In the genomic region with DNA sequence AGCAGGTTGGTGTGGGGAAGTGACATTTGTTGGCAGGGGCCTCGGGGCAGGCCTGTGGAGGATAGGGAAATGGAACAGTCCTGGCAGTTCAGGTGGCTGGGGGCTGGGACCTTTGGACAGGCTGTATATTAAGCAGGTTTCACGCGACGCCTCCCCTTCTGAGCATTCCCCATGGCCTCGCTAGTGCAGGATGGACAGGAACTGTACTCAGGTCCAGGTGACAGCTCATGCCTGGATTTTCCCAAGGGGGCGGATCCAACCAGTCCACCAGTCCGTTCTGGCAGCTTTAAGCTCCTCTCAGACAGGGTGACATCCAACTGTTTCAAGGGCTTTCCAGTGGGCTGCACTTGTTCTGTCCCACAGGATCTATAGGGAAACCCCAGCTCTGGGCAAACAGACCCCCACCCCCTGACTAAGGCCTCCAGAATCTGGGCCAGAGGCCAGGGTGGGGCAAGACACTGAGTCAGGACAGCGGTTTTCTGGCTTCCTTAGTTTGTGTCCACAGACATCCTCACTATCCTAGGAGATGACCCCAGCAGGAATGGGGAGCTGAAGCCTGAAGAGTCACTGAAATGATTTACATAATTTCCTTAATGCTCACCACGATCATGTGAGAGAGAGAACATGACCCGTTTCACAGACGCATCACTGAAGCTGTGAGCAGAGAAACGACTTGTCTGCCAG, we compare ENCODE assay signal across 1 cellular context.
TF ChIP-seq lines count a peak whose summit lies in the region.

No MANE protein-coding gene starts in this region.

TF ChIP-seq in HepG2, 621 proteins besides CTCF, POLR2A, EP300 and RAD21 (continued from another document):
- no peak for TF ChIP-seq PHF5A (CRISPR knock-in tag; IDR thresholded peaks at IDR 0.05; ENCODE audit: low read depth, unreplicated experiment)
- no peak for TF ChIP-seq AHR (CRISPR knock-in tag; IDR thresholded peaks at IDR 0.05)
- TF ChIP-seq RERE (CRISPR knock-in tag; IDR thresholded peaks at IDR 0.05; ENCODE audit: low read depth) = no peak
- TF ChIP-seq, protein P1, sequence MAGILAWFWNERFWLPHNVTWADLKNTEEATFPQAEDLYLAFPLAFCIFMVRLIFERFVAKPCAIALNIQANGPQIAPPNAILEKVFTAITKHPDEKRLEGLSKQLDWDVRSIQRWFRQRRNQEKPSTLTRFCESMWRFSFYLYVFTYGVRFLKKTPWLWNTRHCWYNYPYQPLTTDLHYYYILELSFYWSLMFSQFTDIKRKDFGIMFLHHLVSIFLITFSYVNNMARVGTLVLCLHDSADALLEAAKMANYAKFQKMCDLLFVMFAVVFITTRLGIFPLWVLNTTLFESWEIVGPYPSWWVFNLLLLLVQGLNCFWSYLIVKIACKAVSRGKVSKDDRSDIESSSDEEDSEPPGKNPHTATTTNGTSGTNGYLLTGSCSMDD (CRISPR knock-in tag; IDR thresholded peaks at IDR 0.05) = no peak
- no peak for TF ChIP-seq ARID4A (CRISPR knock-in tag; IDR thresholded peaks at IDR 0.05; ENCODE audit: borderline replicate concordance)
- no peak for TF ChIP-seq ZMYM3 (CRISPR knock-in tag; IDR thresholded peaks at IDR 0.05)
- no peak for TF ChIP-seq HDAC1 (CRISPR knock-in tag; IDR thresholded peaks at IDR 0.05)
- peak; percentile 67; the same call in 1 of the 2 replicates for TF ChIP-seq ZNF441 (CRISPR knock-in tag; IDR thresholded peaks at IDR 0.05; ENCODE audit: borderline replicate concordance)
- 0 out of 2 replicates have a peak, but pooled peaks have one; percentile 57 for TF ChIP-seq MEIS2 (CRISPR knock-in tag; IDR thresholded peaks at IDR 0.05)
- no peak for TF ChIP-seq IKZF1 (IDR thresholded peaks at IDR 0.05)
- no peak for TF ChIP-seq ZNF382 (CRISPR knock-in tag; IDR thresholded peaks at IDR 0.05; ENCODE audit: borderline replicate concordance)
- TF ChIP-seq TOPORS (CRISPR knock-in tag; IDR thresholded peaks at IDR 0.05) = no peak
- TF ChIP-seq TSC22D2 (CRISPR knock-in tag; IDR thresholded peaks at IDR 0.05; ENCODE audit: borderline replicate concordance) = no peak
- TF ChIP-seq HNRNPLL (IDR thresholded peaks at IDR 0.05; ENCODE audit: low read depth, low read length, poor library complexity, severe bottlenecking) = no peak
- TF ChIP-seq ZNF101 (CRISPR knock-in tag; IDR thresholded peaks at IDR 0.05; ENCODE audit: borderline replicate concordance, low read depth) = no peak
- no peak for TF ChIP-seq NR2F1 (CRISPR knock-in tag; IDR thresholded peaks at IDR 0.05)
- peak; percentile 53 for TF ChIP-seq SAP130 (CRISPR knock-in tag; IDR thresholded peaks at IDR 0.05; ENCODE audit: low read depth)
- no peak for TF ChIP-seq ZNF136 (CRISPR knock-in tag; IDR thresholded peaks at IDR 0.05; ENCODE audit: low read depth)
- TF ChIP-seq, protein P2, sequence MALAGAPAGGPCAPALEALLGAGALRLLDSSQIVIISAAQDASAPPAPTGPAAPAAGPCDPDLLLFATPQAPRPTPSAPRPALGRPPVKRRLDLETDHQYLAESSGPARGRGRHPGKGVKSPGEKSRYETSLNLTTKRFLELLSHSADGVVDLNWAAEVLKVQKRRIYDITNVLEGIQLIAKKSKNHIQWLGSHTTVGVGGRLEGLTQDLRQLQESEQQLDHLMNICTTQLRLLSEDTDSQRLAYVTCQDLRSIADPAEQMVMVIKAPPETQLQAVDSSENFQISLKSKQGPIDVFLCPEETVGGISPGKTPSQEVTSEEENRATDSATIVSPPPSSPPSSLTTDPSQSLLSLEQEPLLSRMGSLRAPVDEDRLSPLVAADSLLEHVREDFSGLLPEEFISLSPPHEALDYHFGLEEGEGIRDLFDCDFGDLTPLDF (CRISPR knock-in tag; IDR thresholded peaks at IDR 0.05) = no peak
- TF ChIP-seq ZSCAN12 (CRISPR knock-in tag; IDR thresholded peaks at IDR 0.05) = no peak
- no peak for TF ChIP-seq FOXP4 (CRISPR knock-in tag; IDR thresholded peaks at IDR 0.05)
- TF ChIP-seq ZBTB14 (CRISPR knock-in tag; IDR thresholded peaks at IDR 0.05) = no peak
